In the genomic region with DNA sequence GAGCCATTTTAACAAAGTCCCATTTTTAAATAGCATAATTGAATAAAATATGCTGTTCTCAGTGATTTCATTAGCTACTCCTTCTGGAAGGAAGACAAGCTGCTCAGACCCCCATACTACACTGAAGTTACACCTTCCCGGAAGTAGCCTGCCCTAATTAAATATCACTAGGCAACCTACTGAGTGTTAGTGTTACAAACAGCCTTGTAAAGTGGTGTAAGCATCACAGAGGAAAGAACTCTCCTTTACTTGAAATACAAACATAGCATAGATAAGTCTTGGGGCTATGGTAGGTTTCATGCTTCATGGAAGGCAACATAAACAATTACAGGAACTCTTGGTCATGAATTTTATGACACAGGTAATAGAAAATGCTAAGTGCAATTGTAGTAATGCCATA, we compare ENCODE assay signal across 28 cellular contexts. TPM values are rescaled to one million over a fixed set of nuclear protein-coding genes. Genes with fewer than 3 reads are reported as not detected.
"Had no signal": no experiment of that assay in that cellular context is flagged by ENCODE, and none has a peak within 500 bp of the region (broad histone marks: within the 10 kb centered on the region; RNA-seq: fewer than 3 reads in every experiment).

No MANE protein-coding gene starts in this region.

- H3K27ac ChIP-seq: brain microvascular endothelial cell, gastroesophageal sphincter, hepatocyte, ovary, skin epidermis, thoracic aorta had no signal

- H3K9me3 Mint-ChIP-seq: activated T-helper 2 cell treated with anti-CD3 and anti-CD28 coated beads, Interferon-gamma antibody, Interleukin-2, Interleukin-4, amounts not matched to agents 10 μg/mL and 5 μg/mL and 100 μg/mL, durations not matched to agents 14 hours and 24 hours and 36 hours had no signal

- H3K9me3 ChIP-seq: gastroesophageal sphincter, ovary, thoracic aorta had no signal

- H3K4me1 Mint-ChIP-seq: activated CD4-positive, alpha-beta T cell treated with anti-CD3 and anti-CD28 coated beads for 36 hours; activated CD8-positive, alpha-beta memory T cell treated with anti-CD3 and anti-CD28 coated beads, Interleukin-2, amount 10 ng/mL, durations not matched to agents 7 days and 5 days; naive thymus-derived CD4-positive, alpha-beta T cell had no signal

- DNase-seq: activated CD4-positive, alpha-beta T cell treated with anti-CD3 and anti-CD28 coated beads for 36 hours; activated CD4-positive, CD25-positive, alpha-beta regulatory T cell; activated CD8-positive, alpha-beta memory T cell treated with anti-CD3 and anti-CD28 coated beads, Interleukin-2, amount 10 ng/mL, durations not matched to agents 7 days and 5 days; activated CD8-positive, alpha-beta T cell treated with anti-CD3 and anti-CD28 coated beads, Interleukin-2, amount 10 ng/mL, durations not matched to agents 7 days and 5 days; activated naive CD4-positive, alpha-beta T cell treated with anti-CD3 and anti-CD28 coated beads, Interleukin-2, amount 50 U/mL, for 16 hours; activated T-cell treated with anti-CD3 and anti-CD28 coated beads, Interleukin-2, amount 50 U/mL, for 48 hours; amniotic stem cell; brain microvascular endothelial cell; caudate nucleus; left cardiac atrium; midbrain; naive thymus-derived CD4-positive, alpha-beta T cell; ovary; retina; stimulated activated CD4-positive, alpha-beta T cell treated with anti-CD3 and anti-CD28 coated beads, Interleukin-12 subunit alpha, Interleukin-12 subunit beta, amount 100 ng/mL, for 4 hours; stimulated activated CD4-positive, alpha-beta T cell treated with anti-CD3 and anti-CD28 coated beads, Interleukin-4, amount 100 ng/mL, for 1 hour; stimulated activated naive CD8-positive, alpha-beta T cell treated with anti-CD3 and anti-CD28 coated beads, Interleukin-15, Interleukin-2, amounts not matched to agents 100 U/mL and 50 U/mL, for 24 hours; T-helper 1 cell; trophoblast cell had no signal

- H3K36me3 ChIP-seq: brain microvascular endothelial cell, gastroesophageal sphincter, ovary, thoracic aorta had no signal

- H3K36me3 Mint-ChIP-seq: activated CD8-positive, alpha-beta memory T cell treated with anti-CD3 and anti-CD28 coated beads, Interleukin-2, amount 10 ng/mL, durations not matched to agents 7 days and 5 days; naive thymus-derived CD4-positive, alpha-beta T cell had no signal

- H3K4me3 Mint-ChIP-seq: activated CD4-positive, alpha-beta T cell treated with anti-CD3 and anti-CD28 coated beads for 36 hours; activated CD8-positive, alpha-beta memory T cell treated with anti-CD3 and anti-CD28 coated beads, Interleukin-2, amount 10 ng/mL, durations not matched to agents 7 days and 5 days; activated CD8-positive, alpha-beta T cell treated with anti-CD3 and anti-CD28 coated beads, Interleukin-2, amount 10 ng/mL, durations not matched to agents 7 days and 5 days; naive thymus-derived CD4-positive, alpha-beta T cell; T-helper 2 cell treated with Interferon-gamma antibody and Interleukin-4, amounts not matched to agents 5 μg/mL and 100 μg/mL, for 36 hours had no signal

- H3K27ac Mint-ChIP-seq: activated CD4-positive, alpha-beta T cell treated with anti-CD3 and anti-CD28 coated beads for 36 hours; activated CD8-positive, alpha-beta memory T cell treated with anti-CD3 and anti-CD28 coated beads, Interleukin-2, amount 10 ng/mL, durations not matched to agents 7 days and 5 days; activated CD8-positive, alpha-beta T cell treated with anti-CD3 and anti-CD28 coated beads, Interleukin-2, amount 10 ng/mL, durations not matched to agents 7 days and 5 days; activated T-helper 2 cell treated with anti-CD3 and anti-CD28 coated beads, Interferon-gamma antibody, Interleukin-2, Interleukin-4, amounts not matched to agents 10 μg/mL and 5 μg/mL and 100 μg/mL, durations not matched to agents 14 hours and 24 hours and 36 hours; progenitor cell of endocrine pancreas; T-helper 2 cell treated with Interferon-gamma antibody and Interleukin-4, amounts not matched to agents 5 μg/mL and 100 μg/mL, for 36 hours had no signal

- H3K27me3 ChIP-seq: brain microvascular endothelial cell, gastroesophageal sphincter, hepatocyte, ovary had no signal

- ATAC-seq: activated CD4-positive, alpha-beta T cell treated with anti-CD3 and anti-CD28 coated beads for 36 hours; activated CD8-positive, alpha-beta memory T cell treated with anti-CD3 and anti-CD28 coated beads, Interleukin-2, amount 10 ng/mL, durations not matched to agents 7 days and 5 days; activated CD8-positive, alpha-beta T cell treated with anti-CD3 and anti-CD28 coated beads, Interleukin-2, amount 10 ng/mL, durations not matched to agents 7 days and 5 days; gastroesophageal sphincter; left cardiac atrium; naive thymus-derived CD4-positive, alpha-beta T cell; sciatic nerve; stimulated activated naive CD8-positive, alpha-beta T cell treated with anti-CD3 and anti-CD28 coated beads, Interleukin-15, Interleukin-2, amounts not matched to agents 100 U/mL and 50 U/mL, for 24 hours had no signal

- H3K27me3 Mint-ChIP-seq: activated CD4-positive, alpha-beta T cell treated with anti-CD3 and anti-CD28 coated beads for 36 hours; activated CD8-positive, alpha-beta memory T cell treated with anti-CD3 and anti-CD28 coated beads, Interleukin-2, amount 10 ng/mL, durations not matched to agents 7 days and 5 days; naive thymus-derived CD4-positive, alpha-beta T cell had no signal

- H3K4me3 ChIP-seq: gastroesophageal sphincter, hepatocyte, ovary, skin epidermis, thoracic aorta had no signal

- H3K4me1 ChIP-seq: gastroesophageal sphincter had no signal

RNA-seq across cellular contexts. Expression of a gene that starts 43.4 kb away (rescaled TPM):
- total RNA-seq: activated CD4-positive, alpha-beta T cell treated with anti-CD3 and anti-CD28 coated beads for 36 hours; activated CD8-positive, alpha-beta memory T cell treated with anti-CD3 and anti-CD28 coated beads, Interleukin-2, amount 10 ng/mL, durations not matched to agents 7 days and 5 days; activated CD8-positive, alpha-beta T cell treated with anti-CD3 and anti-CD28 coated beads, Interleukin-2, amount 10 ng/mL, durations not matched to agents 7 days and 5 days; endothelial cell of umbilical vein; naive thymus-derived CD4-positive, alpha-beta T cell had no signal
